Comparison of ENCODE assay signal across 1 cellular context in genomic region chr20:53712212-53712977, GRCh38.
TF ChIP-seq lines count a peak whose summit lies in the region.

No MANE protein-coding gene starts in this region.

TF ChIP-seq in HepG2, 621 proteins besides CTCF, POLR2A, EP300 and RAD21 (continued from another document and continues in another):
- no peak for TF ChIP-seq ARID3A (IDR thresholded peaks at IDR 0.05; ENCODE audit: low read depth, low read length)
- 0 out of 2 replicates have a peak, but pooled peaks have one; percentile 72 for TF ChIP-seq ZKSCAN5 (CRISPR knock-in tag; IDR thresholded peaks at IDR 0.05)
- peak; percentile 65; the same call in 1 of the 2 replicates for TF ChIP-seq SP4 (CRISPR knock-in tag; IDR thresholded peaks at IDR 0.05)
- TF ChIP-seq ZNF136 (CRISPR knock-in tag; IDR thresholded peaks at IDR 0.05; ENCODE audit: low read depth), result no peak
- no peak for TF ChIP-seq ZNF160 (CRISPR knock-in tag; IDR thresholded peaks at IDR 0.05)
- no peak for TF ChIP-seq ZNF687 (CRISPR knock-in tag; IDR thresholded peaks at IDR 0.05)
- no peak for TF ChIP-seq IRF2 (CRISPR knock-in tag; IDR thresholded peaks at IDR 0.05)
- TF ChIP-seq THRA (CRISPR knock-in tag; IDR thresholded peaks at IDR 0.05; ENCODE audit: borderline replicate concordance), result peak; percentile 45; the same call in 1 of the 2 replicates
- TF ChIP-seq XRCC5 (optimal IDR thresholded peaks at IDR 0.05; ENCODE audit: low read length), result no peak
- 0 out of 2 replicates have a peak, but pooled peaks have one; percentile 3 for TF ChIP-seq TAF1 (CRISPR knock-in tag; IDR thresholded peaks at IDR 0.05)
- no peak for TF ChIP-seq KAT7 (CRISPR knock-in tag; IDR thresholded peaks at IDR 0.05; ENCODE audit: borderline replicate concordance)
- TF ChIP-seq ZNF569 (CRISPR knock-in tag; IDR thresholded peaks at IDR 0.05; ENCODE audit: borderline replicate concordance), result no peak
- peak; percentile 74 for TF ChIP-seq ZBTB21 (CRISPR knock-in tag; IDR thresholded peaks at IDR 0.05)
- no peak for TF ChIP-seq ZNF616 (CRISPR knock-in tag; IDR thresholded peaks at IDR 0.05; ENCODE audit: low read depth)
- no peak for TF ChIP-seq IKZF4 (CRISPR knock-in tag; IDR thresholded peaks at IDR 0.05; ENCODE audit: borderline replicate concordance, low read depth, not compliant biosample characterization)
- no peak for TF ChIP-seq HOXA7 (CRISPR knock-in tag; IDR thresholded peaks at IDR 0.05)
- no peak for TF ChIP-seq ZNF691 (CRISPR knock-in tag; IDR thresholded peaks at IDR 0.05; ENCODE audit: borderline replicate concordance, low read depth)
- no peak for TF ChIP-seq RNF219 (CRISPR knock-in tag; IDR thresholded peaks at IDR 0.05)
- TF ChIP-seq AFF4 (CRISPR knock-in tag; IDR thresholded peaks at IDR 0.05), result no peak
- TF ChIP-seq RARA (CRISPR knock-in tag; IDR thresholded peaks at IDR 0.05), result peak; percentile 24; the same call in 1 of the 2 replicates
- TF ChIP-seq SIN3A (IDR thresholded peaks at IDR 0.05; ENCODE audit: borderline replicate concordance, low read depth, low read length), result no peak
- TF ChIP-seq ATF4 (CRISPR knock-in tag; IDR thresholded peaks at IDR 0.05), result no peak
- peak; percentile 11; the same call in 1 of the 2 replicates for TF ChIP-seq NCOA2 (CRISPR knock-in tag; IDR thresholded peaks at IDR 0.05)
- no peak for TF ChIP-seq HIVEP1 (CRISPR knock-in tag; IDR thresholded peaks at IDR 0.05)
- peak; percentile 47 for TF ChIP-seq PRPF4 (IDR thresholded peaks at IDR 0.05; ENCODE audit: low read depth, low read length, poor library complexity, severe bottlenecking)
- TF ChIP-seq TOPORS (CRISPR knock-in tag; IDR thresholded peaks at IDR 0.05), result peak; percentile 49; the same call in 1 of the 2 replicates
- TF ChIP-seq SALL2 (CRISPR knock-in tag; IDR thresholded peaks at IDR 0.05), result no peak
- TF ChIP-seq HDAC6 (IDR thresholded peaks at IDR 0.05; ENCODE audit: low read depth, low read length), result no peak
- no peak for TF ChIP-seq RAD51 (IDR thresholded peaks at IDR 0.05; ENCODE audit: borderline replicate concordance)
- TF ChIP-seq MXD1 (CRISPR knock-in tag; IDR thresholded peaks at IDR 0.05), result no peak
- TF ChIP-seq ZNF777 (CRISPR knock-in tag; IDR thresholded peaks at IDR 0.05), result no peak
- no peak for TF ChIP-seq MED13 (CRISPR knock-in tag; IDR thresholded peaks at IDR 0.05)
- TF ChIP-seq ZNF501 (CRISPR knock-in tag; IDR thresholded peaks at IDR 0.05), result peak; percentile 86
- TF ChIP-seq ZNF234 (CRISPR knock-in tag; conservative IDR thresholded peaks at IDR 0.05), result no peak
- TF ChIP-seq RBM22 (optimal IDR thresholded peaks at IDR 0.05; ENCODE audit: low read length), result no peak
- TF ChIP-seq ZNF282 (IDR thresholded peaks at IDR 0.05; ENCODE audit: partially characterized antibody), result no peak
